ENCODE assay signal across 9 cellular contexts in genomic region chr4:10173039-10173753, GRCh38. TPM values are rescaled to one million over a fixed set of nuclear protein-coding genes. Genes with fewer than 3 reads are reported as not detected.
A peak's percentile ranks its signal among the peaks of the same experiment; 100 is the strongest.
DNase-seq lines count a peak whose midpoint lies in the region; ATAC-seq and TF ChIP-seq lines count a peak whose summit lies in the region.
"Had no signal": no experiment of that assay in that cellular context is flagged by ENCODE, and none has a peak within 500 bp of the region (broad histone marks: within the 10 kb centered on the region; RNA-seq: fewer than 3 reads in every experiment).

No MANE protein-coding gene starts in this region.

- POLR2A ChIA-PET in CD8-positive, alpha-beta memory T cell (lab: Charles Lee) = no interaction called here
- POLR2A ChIA-PET in T-cell (lab: Charles Lee) = interaction anchor here in 1 of 2 donors (0.7 kb wide), 1 partner anchor 35 kb away, joined by 4 read pairs; no protein-coding TSS in a partner anchor

- H3K4me3 ChIP-seq in CD8-positive, alpha-beta memory T cell (ENCODE audit: low read length) = no peak overlapping the region
- H3K4me3 ChIP-seq in neutrophil (ENCODE audit: low read depth in 1 of 2, low read length in 1 of 2) = peak overlapping the region in 1 of 2 experiments; percentile 21
- H3K4me3 ChIP-seq in BE2C (ENCODE audit: low read depth, low read length) = no peak overlapping the region
- H3K4me3 ChIP-seq: coronary artery had no signal

- no peaks in the 10 kb centered on the region for H3K4me1 Mint-ChIP-seq in CD8-positive, alpha-beta memory T cell
- H3K4me1 Mint-ChIP-seq in T-helper 17 cell (peaks cover 3% of the 10 kb centered on the region), T-cell (no peaks in the 10 kb centered on the region)

- no peak for TF ChIP-seq CTCF in neutrophil (IDR thresholded peaks at IDR 0.05)
- no peak for TF ChIP-seq CTCF in BE2C (IDR thresholded peaks at IDR 0.05; ENCODE audit: low read depth, low read length)

- H3K9me3 Mint-ChIP-seq in CD8-positive, alpha-beta memory T cell = no peaks in the 10 kb centered on the region
- H3K9me3 Mint-ChIP-seq in T-cell = no peaks in the 10 kb centered on the region

- no peaks in the 10 kb centered on the region for H3K36me3 Mint-ChIP-seq in CD8-positive, alpha-beta memory T cell
- H3K36me3 Mint-ChIP-seq in T-helper 17 cell (ENCODE audit: low read depth) (no peaks in the 10 kb centered on the region), T-cell (no peaks in the 10 kb centered on the region)

- no peak for ATAC-seq in T-helper 17 cell
- no peak for ATAC-seq in T-cell (replicated peaks in 1 of 4)

- no peaks in the 10 kb centered on the region for H3K4me1 ChIP-seq in CD8-positive, alpha-beta memory T cell (ENCODE audit: insufficient read depth, low read length)
- H3K4me1 ChIP-seq in neutrophil (ENCODE audit: control insufficient read depth in 1 of 2, insufficient read depth in 1 of 2, low read depth in 1 of 2, low read length in 1 of 2) (peaks cover 12 to 14% of the 10 kb centered on the region in 2 experiments), BE2C (no peaks in the 10 kb centered on the region)

- H3K9me3 ChIP-seq in CD8-positive, alpha-beta memory T cell (ENCODE audit: low read length) = no peaks in the 10 kb centered on the region
- no peaks in the 10 kb centered on the region for H3K9me3 ChIP-seq in neutrophil
- no peaks in the 10 kb centered on the region for H3K9me3 ChIP-seq in T-helper 17 cell (ENCODE audit: control insufficient read depth, low read length, poor library complexity, severe bottlenecking)
- no peaks in the 10 kb centered on the region for H3K9me3 ChIP-seq in BE2C

- no peaks in the 10 kb centered on the region for H3K36me3 ChIP-seq in CD8-positive, alpha-beta memory T cell (ENCODE audit: insufficient read depth, low read length)
- H3K36me3 ChIP-seq in neutrophil (no peaks in the 10 kb centered on the region), BE2C (no peaks in the 10 kb centered on the region)

- no peak overlapping the region for H3K4me3 Mint-ChIP-seq in CD8-positive, alpha-beta memory T cell
- H3K4me3 Mint-ChIP-seq in T-helper 17 cell = no peak overlapping the region
- no peak overlapping the region for H3K4me3 Mint-ChIP-seq in T-cell

- peak overlapping the region; percentile 81 for H3K27ac ChIP-seq in CD8-positive, alpha-beta memory T cell (ENCODE audit: low read depth, low read length)
- peak overlapping the region; percentile 65 for H3K27ac ChIP-seq in neutrophil
- H3K27ac ChIP-seq: coronary artery had no signal

- CTCF ChIA-PET in CD8-positive, alpha-beta memory T cell (lab: Charles Lee) = no interaction called here
- CTCF ChIA-PET in T-cell (lab: Charles Lee) = no interaction called here

- peaks cover 0 to 3% of the 10 kb centered on the region in 2 donors for H3K27me3 Mint-ChIP-seq in CD8-positive, alpha-beta memory T cell
- H3K27me3 Mint-ChIP-seq in T-helper 17 cell = peaks cover 4% of the 10 kb centered on the region
- no peaks in the 10 kb centered on the region for H3K27me3 Mint-ChIP-seq in T-cell

- DNase-seq in CD8-positive, alpha-beta memory T cell = no peak
- DNase-seq in NCI-H2196 (lab: John Stamatoyannopoulos, UW; ENCODE audit: unreplicated experiment) (peak; percentile 77), fibroblast of peridontal ligament (ENCODE audit: extremely low read depth) (peak; percentile 63), T-helper 17 cell (no peak), BE2C (no peak), NCI-H2171 (lab: John Stamatoyannopoulos, UW) (no peak), T-cell (no peak)

- H3K27ac Mint-ChIP-seq in CD8-positive, alpha-beta memory T cell = no peak overlapping the region
- H3K27ac Mint-ChIP-seq in T-helper 17 cell (no peak overlapping the region), T-cell (no peak overlapping the region)

- H3K27me3 ChIP-seq in CD8-positive, alpha-beta memory T cell (ENCODE audit: insufficient read depth, low read length, poor library complexity, severe bottlenecking) = no peaks in the 10 kb centered on the region
- H3K27me3 ChIP-seq in neutrophil (no peaks in the 10 kb centered on the region), BE2C (no peaks in the 10 kb centered on the region)

RNA-seq across cellular contexts. Expression of gene WDR1, which starts 56.6 kb away (rescaled TPM):
- 100 to 1,000 TPM; 409 TPM for total RNA-seq in CD8-positive, alpha-beta memory T cell
- polyA plus RNA-seq in CD8-positive, alpha-beta memory T cell = 377 TPM
- total RNA-seq in T-helper 17 cell = 100 to 1,000 TPM; 268 to 366 TPM
- polyA plus RNA-seq in BE2C (2012; ENCODE audit: insufficient read depth, insufficient read length, low read depth) = 93.6 TPM
- total RNA-seq in T-cell = 100 to 1,000 TPM; 268 to 308 (median 304) TPM

Comparison
In these comparisons a context has a peak if more than half of its experiments do, and no peak if none do; other contexts are left out.
1. DNase-seq: peak in NCI-H2196 (single experiment) and fibroblast of peridontal ligament (single experiment); none in CD8-positive, alpha-beta memory T cell (0 of 5), T-helper 17 cell (0 of 3), BE2C (single experiment), NCI-H2171 (single experiment) and T-cell (0 of 34).